8 cellular contexts compared by ENCODE assay signal in genomic region chr2:89938741-89939140, GRCh38.
A peak's percentile ranks its signal among the peaks of the same experiment; 100 is the strongest.
DNase-seq lines count a peak whose midpoint lies in the region; ATAC-seq, FAIRE-seq and TF ChIP-seq lines count a peak whose summit lies in the region.
"Not testable (repeated sequence)": the region's sequence is repeated elsewhere in the genome, so short reads cannot be mapped to it uniquely, and the experiment has no call there.

No MANE protein-coding gene starts in this region.

- TF ChIP-seq CTCF in BE2C (IDR thresholded peaks at IDR 0.05; ENCODE audit: low read depth, low read length) (peak; percentile 35), LNCAP (IDR thresholded peaks at IDR 0.05) (peak; percentile 20; the same call in 1 of the 2 replicates), GM12878 (IDR thresholded peaks at IDR 0.05 in 2 of 3, conservative IDR thresholded peaks at IDR 0.05 in 1 of 3; ENCODE audit: control insufficient read depth in 2 of 3, extremely low read depth in 1 of 3, insufficient read depth in 1 of 3, low read depth in 3 of 3, low read length in 3 of 3) (peak; percentile 10 to 50 (median 47); a peak in 4 of 6 replicates)

- H3K9me3 Mint-ChIP-seq in naive B cell: not testable (repeated sequence)

- H3K4me2 ChIP-seq in GM12878 (ENCODE audit: control insufficient read depth, insufficient read depth): not testable (repeated sequence)

- H3K9ac ChIP-seq in GM12878 (ENCODE audit: control insufficient read depth, insufficient read depth, low read length): not testable (repeated sequence)

- TF ChIP-seq RAD21 in GM12878 (IDR thresholded peaks at IDR 0.05; ENCODE audit: insufficient read depth, low read depth, low read length): not testable (repeated sequence)

- not testable (repeated sequence) for H3K4me1 ChIP-seq in BE2C; GM12878 (ENCODE audit: control insufficient read depth, insufficient read depth, low read length)

- not testable (repeated sequence) for H3K4me3 ChIP-seq in BE2C (ENCODE audit: low read depth, low read length); GM12878

- DNase-seq in BE2C; GM12878 (ENCODE audit: low read depth, low spot score): not testable (repeated sequence)
- DNase-seq in naive B cell: peak; percentile 11

- in situ Hi-C loops in GM12878 (cut with MboI): not testable (repeated sequence)

- not testable (repeated sequence) for H3K27me3 Mint-ChIP-seq in naive B cell

- CTCF ChIA-PET in GM12878 (lab: Yijun Ruan, JAX): not testable (repeated sequence)

- H3K9me3 ChIP-seq in BE2C; GM12878 (replicated peaks; ENCODE audit: control insufficient read depth, insufficient read depth, low read length): not testable (repeated sequence)

- not testable (repeated sequence) for TF ChIP-seq POLR2A in GM12878 (IDR thresholded peaks at IDR 0.05; ENCODE audit: low read depth, low read length)

- H3K79me2 ChIP-seq in GM12878 (ENCODE audit: control insufficient read depth, insufficient read depth, low read length): not testable (repeated sequence)

- ATAC-seq in GM18508 (IDR thresholded peaks at IDR 0.05; ENCODE audit: insufficient read depth, unreplicated experiment): peak; percentile 92
- peak; percentile 84 for ATAC-seq in GM19455 (IDR thresholded peaks at IDR 0.05; ENCODE audit: unreplicated experiment)
- peak; percentile 97 for ATAC-seq in HG02610 (IDR thresholded peaks at IDR 0.05; ENCODE audit: unreplicated experiment)
- ATAC-seq in HG03108 (IDR thresholded peaks at IDR 0.05; ENCODE audit: unreplicated experiment): peak; percentile 89
- peak; percentile 99 for ATAC-seq in GM12878
- ATAC-seq in naive B cell (ENCODE audit: low read depth in 2 of 2): peak; percentile 90 to 92

- H3K27ac ChIP-seq in GM12878 (ENCODE audit: control insufficient read depth, insufficient read depth): not testable (repeated sequence)

- not testable (repeated sequence) for H3K27me3 ChIP-seq in BE2C; GM12878 (replicated peaks in 1 of 2; ENCODE audit: control insufficient read depth in 2 of 2, insufficient read depth in 2 of 2, low read length in 1 of 2)

- SMC1A ChIA-PET in GM12878 (lab: Charles Lee; ENCODE audit: uncharacterized antibody, unreplicated experiment): not testable (repeated sequence)

- FAIRE-seq in GM12878 (lab: Jason Lieb, UNC): peak; percentile 95

- POLR2A ChIA-PET in GM12878 (lab: Charles Lee): not testable (repeated sequence)

- not testable (repeated sequence) for BruUV-seq in GM12878 (replicated peaks; lab: Mats Ljungman, UMichigan)

- H3K36me3 ChIP-seq in BE2C; GM12878 (ENCODE audit: control insufficient read depth in 2 of 2, insufficient read depth in 2 of 2, low read length in 1 of 2): not testable (repeated sequence)

- not testable (repeated sequence) for H4K20me1 ChIP-seq in GM12878 (ENCODE audit: control insufficient read depth, insufficient read depth)

- H3K4me3 Mint-ChIP-seq in naive B cell: not testable (repeated sequence)

- not testable (repeated sequence) for H3K36me3 Mint-ChIP-seq in naive B cell

- intact Hi-C loops in GM12878 (cut with micrococcal nuclease; ENCODE audit: unreplicated experiment): not testable (repeated sequence)

- H3K27ac Mint-ChIP-seq in naive B cell: not testable (repeated sequence)

- WGBS in GM12878 (ENCODE audit: insufficient coverage, insufficient replicate concordance, low lambda C conversion rate, missing lambda C conversion rate): 14% methylated on average over 2 of the region's 3 CpGs

- TF ChIP-seq EP300 in GM12878 (IDR thresholded peaks at IDR 0.05; ENCODE audit: borderline replicate concordance in 1 of 2, control insufficient read depth in 1 of 2, low read depth in 2 of 2, low read length in 2 of 2): not testable (repeated sequence)

- H2AFZ ChIP-seq in GM12878 (ENCODE audit: control insufficient read depth, low read depth, low read length): not testable (repeated sequence)

- peaks cover 14 to 19% (median 19%) of the 10 kb centered on the region in 3 donors for H3K4me1 Mint-ChIP-seq in naive B cell

- RAD21 ChIA-PET in GM12878 (lab: Charles Lee; ENCODE audit: unreplicated experiment): not testable (repeated sequence)
